ENCODE assay signal across 17 cellular contexts in genomic region chr3:84893211-84893610, GRCh38.
DNase-seq lines count a peak whose midpoint lies in the region; ATAC-seq and TF ChIP-seq lines count a peak whose summit lies in the region.
"Had no signal": no experiment of that assay in that cellular context is flagged by ENCODE, and none has a peak within 500 bp of the region (broad histone marks: within the 10 kb centered on the region; RNA-seq: fewer than 3 reads in every experiment).

No MANE protein-coding gene starts in this region.

- no peak overlapping the region for H3K27ac ChIP-seq in SU-DHL-6 (ENCODE audit: low read depth, low read length)
- H3K27ac ChIP-seq: SK-N-MC had no signal

- H3K4me2 ChIP-seq in SU-DHL-6 (ENCODE audit: low read depth, low read length, poor library complexity, severe bottlenecking): no peak overlapping the region

- no peak overlapping the region for H3K9ac ChIP-seq in SU-DHL-6 (ENCODE audit: low read length)

- DNase-seq in DMS153 treated with DMSO at 0.1 percent for 48 hours (lab: John Stamatoyannopoulos, UW; ENCODE audit: unreplicated experiment) (peak; percentile 30), NCI-H1092 treated with DMSO at 0.1 percent for 48 hours (lab: John Stamatoyannopoulos, UW) (peak; percentile 98), NCI-H2107 (lab: John Stamatoyannopoulos, UW) (peak; percentile 51), amniotic stem cell (lab: John Stamatoyannopoulos, UW) (no peak)
- DNase-seq in stimulated activated CD4-positive, alpha-beta T cell treated with anti-CD3 and anti-CD28 coated beads, Interleukin-15, amount 100 ng/mL, for 24 hours: no peak
- DNase-seq: CD4-positive, CD25-positive, alpha-beta regulatory T cell; DND-41; GDM1; HFFc6; MG63; NCI-H187 treated with DMSO at 0.1 percent for 48 hours; NCI-H510A treated with DMSO at 0.1 percent for 48 hours; Right ventricle myocardium superior; T-helper 1 cell had no signal

- no peaks in the 10 kb centered on the region for H3K27me3 ChIP-seq in SU-DHL-6 (ENCODE audit: low read length)
- H3K27me3 ChIP-seq: MG63 had no signal

- no peak overlapping the region for H3K4me3 ChIP-seq in SU-DHL-6 (ENCODE audit: insufficient read depth, low read length, poor library complexity, severe bottlenecking)
- H3K4me3 ChIP-seq: MG63, SK-N-MC had no signal

- no peaks in the 10 kb centered on the region for H3F3A ChIP-seq in SU-DHL-6 (ENCODE audit: insufficient read depth)

- no peaks in the 10 kb centered on the region for H4K20me1 ChIP-seq in SU-DHL-6 (ENCODE audit: low read depth, low read length)

- H2AFZ ChIP-seq in SU-DHL-6 (ENCODE audit: low read depth, low read length, severe bottlenecking): peak overlapping the region; percentile 69

- no peak for ATAC-seq in HG03457 (IDR thresholded peaks at IDR 0.05; ENCODE audit: unreplicated experiment)

- H3K9me3 ChIP-seq in SU-DHL-6 (ENCODE audit: insufficient read depth, low read length): peaks cover 5% of the 10 kb centered on the region; the same call in 1 of the 2 replicates
- H3K9me3 ChIP-seq: MG63 had no signal

- no peak for TF ChIP-seq CTCF in SU-DHL-6 (IDR thresholded peaks at IDR 0.05; ENCODE audit: insufficient read depth, low read length, poor library complexity, severe bottlenecking)

- no peaks in the 10 kb centered on the region for H3K79me2 ChIP-seq in SU-DHL-6 (ENCODE audit: insufficient read depth, low read length)

- no peaks in the 10 kb centered on the region; the same call in 1 of the 2 replicates for H3K9me2 ChIP-seq in SU-DHL-6 (replicated peaks; ENCODE audit: insufficient read depth, low read length)

- no peaks in the 10 kb centered on the region for H3K36me3 ChIP-seq in SU-DHL-6 (ENCODE audit: low read length)
- H3K36me3 ChIP-seq: MG63 had no signal

Comparison
In these comparisons a context has a peak if more than half of its experiments do, and no peak if none do; other contexts are left out.
1. DNase-seq: peak in DMS153 treated with DMSO at 0.1 percent for 48 hours (single experiment), NCI-H1092 treated with DMSO at 0.1 percent for 48 hours (single experiment) and NCI-H2107 (single experiment); none in stimulated activated CD4-positive, alpha-beta T cell treated with anti-CD3 and anti-CD28 coated beads, Interleukin-15, amount 100 ng/mL, for 24 hours (single experiment) and amniotic stem cell (single experiment).